ENCODE assay signal across 8 cellular contexts in genomic region chr12:31729728-31730127, GRCh38. TPM values are rescaled to one million over a fixed set of nuclear protein-coding genes. Genes with fewer than 3 reads are reported as not detected.
A peak's percentile ranks its signal among the peaks of the same experiment; 100 is the strongest.
DNase-seq lines count a peak whose midpoint lies in the region; TF ChIP-seq lines count a peak whose summit lies in the region.

No MANE protein-coding gene starts in this region.

- H3K9me3 ChIP-seq in AG04450 (ENCODE audit: control insufficient read depth, insufficient read depth, low read length) (peaks cover 2% of the 10 kb centered on the region; the same call in 1 of the 2 replicates), muscle layer of colon (ENCODE audit: low read length) (no peaks in the 10 kb centered on the region)

- no peak for TF ChIP-seq CTCF in AG04450 (IDR thresholded peaks at IDR 0.05; ENCODE audit: low read depth, low read length)

- POLR2A ChIA-PET in AG04450 (lab: Yijun Ruan, JAX) = no interaction called here

- H3K36me3 ChIP-seq in muscle layer of colon (ENCODE audit: insufficient read depth, low read length) = no peaks in the 10 kb centered on the region

- peak overlapping the region; percentile 13 for H3K9ac ChIP-seq in muscle layer of colon (ENCODE audit: low read length)

- H3K4me3 ChIP-seq in AG04450 (ENCODE audit: low read depth, low read length) = peak overlapping the region; percentile 83
- peak overlapping the region; percentile 64 for H3K4me3 ChIP-seq in Jurkat, Clone E6-1 (ENCODE audit: low read length)
- H3K4me3 ChIP-seq in muscle layer of colon (ENCODE audit: low read depth in 1 of 2, low read length in 2 of 2) = peak overlapping the region; percentile 66 to 70

- H3K27me3 ChIP-seq in AG04450 (ENCODE audit: control insufficient read depth, insufficient read depth, low read length) (no peaks in the 10 kb centered on the region), muscle layer of colon (ENCODE audit: control insufficient read depth in 1 of 2, insufficient read depth in 2 of 2, low read length in 2 of 2) (no peaks in the 10 kb centered on the region)

- DNase-seq in AG04450 (ENCODE audit: low read depth, low spot score) (no peak), caudate nucleus (lab: John Stamatoyannopoulos, UW) (no peak), dermis blood vessel endothelial cell (no peak), putamen (ENCODE audit: low spot score) (no peak), cerebellar nuclear complex (lab: John Stamatoyannopoulos, UW) (no peak), COLO829 (ENCODE audit: low spot score) (no peak)
- no peak for DNase-seq in Jurkat, Clone E6-1 (ENCODE audit: low read depth, low spot score)

- peaks cover 11% of the 10 kb centered on the region for H3K4me1 ChIP-seq in muscle layer of colon (ENCODE audit: insufficient read depth, low read length)

- CTCF ChIA-PET in AG04450 (lab: Charles Lee) = interaction anchor here (1.0 to 1.1 kb wide), 2 partner anchors 76 to 327 kb away, joined by 4 to 5 read pairs; no protein-coding TSS in a partner anchor

- H3K27ac ChIP-seq in AG04450 (ENCODE audit: low read depth, low read length) (no peak overlapping the region), caudate nucleus (ENCODE audit: low read depth, low read length) (peak overlapping the region; percentile 98), muscle layer of colon (ENCODE audit: low read depth, low read length) (peak overlapping the region; percentile 81)

RNA-seq across cellular contexts. Expression of gene AMN1, which starts 0.9 kb away (rescaled TPM):
- polyA plus RNA-seq in AG04450 (2011; rRNA removed) = 8.9 and 11.9 TPM in 2 replicates
- polyA minus RNA-seq in AG04450 (2011; rRNA and poly(A)+ RNA removed) = 2.9 and 4.3 TPM in 2 replicates
- polyA plus RNA-seq in Jurkat, Clone E6-1 (2012; ENCODE audit: insufficient read depth, insufficient read length) = not detected
- total RNA-seq in dermis blood vessel endothelial cell = 17.5 and 18.1 TPM in 2 replicates
